ENCODE assay signal across 1 cellular context in the genomic region with DNA sequence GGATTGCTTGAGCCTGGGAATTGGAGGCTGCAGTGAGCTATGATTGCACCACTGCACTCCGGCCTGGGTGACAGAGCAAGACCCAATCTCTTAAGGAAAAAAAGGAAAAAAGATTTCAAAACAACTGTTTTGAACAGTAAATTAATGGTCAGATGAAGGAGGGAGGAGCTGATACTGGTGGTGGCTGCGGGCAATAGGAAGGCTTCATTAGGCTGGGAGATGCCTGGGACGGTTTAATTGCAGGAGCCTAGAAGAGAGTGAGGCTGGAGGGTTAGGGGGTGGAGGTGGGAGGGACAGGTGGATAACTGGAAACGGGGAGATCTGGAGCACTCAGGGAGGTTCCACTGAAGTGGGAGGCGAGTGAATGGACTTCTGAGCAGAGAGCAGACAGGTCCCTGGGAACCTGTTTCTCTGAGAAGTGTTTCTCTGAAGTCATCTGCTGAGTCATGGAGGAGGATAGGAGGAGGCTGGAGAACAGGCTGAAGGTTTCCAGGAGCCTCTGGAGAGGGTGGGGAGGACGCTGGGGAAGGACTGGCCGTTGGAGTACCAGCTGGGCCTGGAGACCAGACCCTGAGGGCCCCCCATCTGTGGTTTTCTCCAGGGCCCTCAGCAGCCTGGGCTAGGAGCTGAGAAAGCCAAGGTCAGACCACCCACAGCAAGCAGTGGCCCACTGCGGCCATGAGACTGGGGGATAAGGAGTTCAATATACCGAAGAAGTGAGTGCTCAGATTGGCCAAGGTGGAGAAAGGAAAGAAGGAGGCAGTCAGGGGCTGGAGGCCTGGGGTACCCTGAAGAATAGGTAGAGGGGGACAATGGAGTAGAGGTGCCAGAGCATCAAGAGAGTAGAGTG.
TF ChIP-seq lines count a peak whose summit lies in the region.

No MANE protein-coding gene starts in this region.

TF ChIP-seq in K562, 482 proteins besides CTCF, POLR2A, EP300 and RAD21 (continued from another document and continues in another):
- TF ChIP-seq, protein P1, sequence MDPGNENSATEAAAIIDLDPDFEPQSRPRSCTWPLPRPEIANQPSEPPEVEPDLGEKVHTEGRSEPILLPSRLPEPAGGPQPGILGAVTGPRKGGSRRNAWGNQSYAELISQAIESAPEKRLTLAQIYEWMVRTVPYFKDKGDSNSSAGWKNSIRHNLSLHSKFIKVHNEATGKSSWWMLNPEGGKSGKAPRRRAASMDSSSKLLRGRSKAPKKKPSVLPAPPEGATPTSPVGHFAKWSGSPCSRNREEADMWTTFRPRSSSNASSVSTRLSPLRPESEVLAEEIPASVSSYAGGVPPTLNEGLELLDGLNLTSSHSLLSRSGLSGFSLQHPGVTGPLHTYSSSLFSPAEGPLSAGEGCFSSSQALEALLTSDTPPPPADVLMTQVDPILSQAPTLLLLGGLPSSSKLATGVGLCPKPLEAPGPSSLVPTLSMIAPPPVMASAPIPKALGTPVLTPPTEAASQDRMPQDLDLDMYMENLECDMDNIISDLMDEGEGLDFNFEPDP (CRISPR knock-in tag; IDR thresholded peaks at IDR 0.05), result no peak
- peak; percentile 82 for TF ChIP-seq ZEB2 (IDR thresholded peaks at IDR 0.05)
- TF ChIP-seq NR4A1 (CRISPR knock-in tag; IDR thresholded peaks at IDR 0.05), result no peak
- TF ChIP-seq NR4A1 (tag; IDR thresholded peaks at IDR 0.05), result peak; percentile 93
- TF ChIP-seq MCM2 (IDR thresholded peaks at IDR 0.05; ENCODE audit: low read depth), result no peak
- 0 out of 2 replicates have a peak, but pooled peaks have one; percentile 47 for TF ChIP-seq SMARCC2 (IDR thresholded peaks at IDR 0.05; ENCODE audit: low read depth)
- no peak for TF ChIP-seq SRSF9 (IDR thresholded peaks at IDR 0.05; ENCODE audit: borderline replicate concordance, low read depth, low read length)
- 0 out of 2 replicates have a peak, but pooled peaks have one; percentile 52 for TF ChIP-seq HDAC8 (tag; IDR thresholded peaks at IDR 0.05)
- TF ChIP-seq BHLHE40 (IDR thresholded peaks at IDR 0.05; ENCODE audit: low read length), result no peak
- TF ChIP-seq GABPA (tag; conservative IDR thresholded peaks at IDR 0.05; ENCODE audit: low read depth), result peak; percentile 32; the same call in 1 of the 2 replicates
- TF ChIP-seq ZBTB1 (CRISPR knock-in tag; IDR thresholded peaks at IDR 0.05; ENCODE audit: borderline replicate concordance, low read depth), result no peak; the same call in 1 of the 2 replicates
- no peak for TF ChIP-seq FOXP1 (CRISPR knock-in tag; IDR thresholded peaks at IDR 0.05)
- TF ChIP-seq, protein P2, sequence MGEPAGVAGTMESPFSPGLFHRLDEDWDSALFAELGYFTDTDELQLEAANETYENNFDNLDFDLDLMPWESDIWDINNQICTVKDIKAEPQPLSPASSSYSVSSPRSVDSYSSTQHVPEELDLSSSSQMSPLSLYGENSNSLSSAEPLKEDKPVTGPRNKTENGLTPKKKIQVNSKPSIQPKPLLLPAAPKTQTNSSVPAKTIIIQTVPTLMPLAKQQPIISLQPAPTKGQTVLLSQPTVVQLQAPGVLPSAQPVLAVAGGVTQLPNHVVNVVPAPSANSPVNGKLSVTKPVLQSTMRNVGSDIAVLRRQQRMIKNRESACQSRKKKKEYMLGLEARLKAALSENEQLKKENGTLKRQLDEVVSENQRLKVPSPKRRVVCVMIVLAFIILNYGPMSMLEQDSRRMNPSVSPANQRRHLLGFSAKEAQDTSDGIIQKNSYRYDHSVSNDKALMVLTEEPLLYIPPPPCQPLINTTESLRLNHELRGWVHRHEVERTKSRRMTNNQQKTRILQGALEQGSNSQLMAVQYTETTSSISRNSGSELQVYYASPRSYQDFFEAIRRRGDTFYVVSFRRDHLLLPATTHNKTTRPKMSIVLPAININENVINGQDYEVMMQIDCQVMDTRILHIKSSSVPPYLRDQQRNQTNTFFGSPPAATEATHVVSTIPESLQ (CRISPR knock-in tag; IDR thresholded peaks at IDR 0.05), result no peak
- peak; percentile 98 for TF ChIP-seq C11orf30 (IDR thresholded peaks at IDR 0.05; ENCODE audit: low read depth)
- TF ChIP-seq, protein P3, sequence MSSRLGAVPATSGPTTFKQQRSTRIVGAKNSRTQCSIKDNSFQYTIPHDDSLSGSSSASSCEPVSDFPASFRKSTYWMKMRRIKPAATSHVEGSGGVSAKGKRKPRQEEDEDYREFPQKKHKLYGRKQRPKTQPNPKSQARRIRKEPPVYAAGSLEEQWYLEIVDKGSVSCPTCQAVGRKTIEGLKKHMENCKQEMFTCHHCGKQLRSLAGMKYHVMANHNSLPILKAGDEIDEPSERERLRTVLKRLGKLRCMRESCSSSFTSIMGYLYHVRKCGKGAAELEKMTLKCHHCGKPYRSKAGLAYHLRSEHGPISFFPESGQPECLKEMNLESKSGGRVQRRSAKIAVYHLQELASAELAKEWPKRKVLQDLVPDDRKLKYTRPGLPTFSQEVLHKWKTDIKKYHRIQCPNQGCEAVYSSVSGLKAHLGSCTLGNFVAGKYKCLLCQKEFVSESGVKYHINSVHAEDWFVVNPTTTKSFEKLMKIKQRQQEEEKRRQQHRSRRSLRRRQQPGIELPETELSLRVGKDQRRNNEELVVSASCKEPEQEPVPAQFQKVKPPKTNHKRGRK (tag; IDR thresholded peaks at IDR 0.05), result 0 out of 2 replicates have a peak, but pooled peaks have one; percentile 9
- no peak; the same call in 1 of the 2 replicates for TF ChIP-seq FOXM1 (IDR thresholded peaks at IDR 0.05; ENCODE audit: low read depth)
- no peak for TF ChIP-seq FOXM1 (CRISPR knock-in tag; IDR thresholded peaks at IDR 0.05; ENCODE audit: low read depth)
- TF ChIP-seq, protein P4, sequence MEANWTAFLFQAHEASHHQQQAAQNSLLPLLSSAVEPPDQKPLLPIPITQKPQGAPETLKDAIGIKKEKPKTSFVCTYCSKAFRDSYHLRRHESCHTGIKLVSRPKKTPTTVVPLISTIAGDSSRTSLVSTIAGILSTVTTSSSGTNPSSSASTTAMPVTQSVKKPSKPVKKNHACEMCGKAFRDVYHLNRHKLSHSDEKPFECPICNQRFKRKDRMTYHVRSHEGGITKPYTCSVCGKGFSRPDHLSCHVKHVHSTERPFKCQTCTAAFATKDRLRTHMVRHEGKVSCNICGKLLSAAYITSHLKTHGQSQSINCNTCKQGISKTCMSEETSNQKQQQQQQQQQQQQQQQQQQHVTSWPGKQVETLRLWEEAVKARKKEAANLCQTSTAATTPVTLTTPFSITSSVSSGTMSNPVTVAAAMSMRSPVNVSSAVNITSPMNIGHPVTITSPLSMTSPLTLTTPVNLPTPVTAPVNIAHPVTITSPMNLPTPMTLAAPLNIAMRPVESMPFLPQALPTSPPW (CRISPR knock-in tag; IDR thresholded peaks at IDR 0.05), result peak; percentile 79
- TF ChIP-seq SIN3B (IDR thresholded peaks at IDR 0.05; ENCODE audit: low read depth), result 0 out of 2 replicates have a peak, but pooled peaks have one; percentile 34
- TF ChIP-seq, protein P5, sequence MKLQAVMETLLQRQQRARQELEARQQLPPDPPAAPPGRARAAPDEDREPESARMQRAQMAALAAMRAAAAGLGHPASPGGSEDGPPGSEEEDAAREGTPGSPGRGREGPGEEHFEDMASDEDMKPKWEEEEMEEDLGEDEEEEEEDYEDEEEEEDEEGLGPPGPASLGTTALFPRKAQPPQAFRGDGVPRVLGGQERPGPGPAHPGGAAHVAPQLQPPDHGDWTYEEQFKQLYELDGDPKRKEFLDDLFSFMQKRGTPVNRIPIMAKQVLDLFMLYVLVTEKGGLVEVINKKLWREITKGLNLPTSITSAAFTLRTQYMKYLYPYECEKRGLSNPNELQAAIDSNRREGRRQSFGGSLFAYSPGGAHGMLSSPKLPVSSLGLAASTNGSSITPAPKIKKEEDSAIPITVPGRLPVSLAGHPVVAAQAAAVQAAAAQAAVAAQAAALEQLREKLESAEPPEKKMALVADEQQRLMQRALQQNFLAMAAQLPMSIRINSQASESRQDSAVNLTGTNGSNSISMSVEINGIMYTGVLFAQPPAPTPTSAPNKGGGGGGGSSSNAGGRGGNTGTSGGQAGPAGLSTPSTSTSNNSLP (IDR thresholded peaks at IDR 0.05; ENCODE audit: borderline replicate concordance, low read depth, low read length), result no peak
- TF ChIP-seq, protein P6, sequence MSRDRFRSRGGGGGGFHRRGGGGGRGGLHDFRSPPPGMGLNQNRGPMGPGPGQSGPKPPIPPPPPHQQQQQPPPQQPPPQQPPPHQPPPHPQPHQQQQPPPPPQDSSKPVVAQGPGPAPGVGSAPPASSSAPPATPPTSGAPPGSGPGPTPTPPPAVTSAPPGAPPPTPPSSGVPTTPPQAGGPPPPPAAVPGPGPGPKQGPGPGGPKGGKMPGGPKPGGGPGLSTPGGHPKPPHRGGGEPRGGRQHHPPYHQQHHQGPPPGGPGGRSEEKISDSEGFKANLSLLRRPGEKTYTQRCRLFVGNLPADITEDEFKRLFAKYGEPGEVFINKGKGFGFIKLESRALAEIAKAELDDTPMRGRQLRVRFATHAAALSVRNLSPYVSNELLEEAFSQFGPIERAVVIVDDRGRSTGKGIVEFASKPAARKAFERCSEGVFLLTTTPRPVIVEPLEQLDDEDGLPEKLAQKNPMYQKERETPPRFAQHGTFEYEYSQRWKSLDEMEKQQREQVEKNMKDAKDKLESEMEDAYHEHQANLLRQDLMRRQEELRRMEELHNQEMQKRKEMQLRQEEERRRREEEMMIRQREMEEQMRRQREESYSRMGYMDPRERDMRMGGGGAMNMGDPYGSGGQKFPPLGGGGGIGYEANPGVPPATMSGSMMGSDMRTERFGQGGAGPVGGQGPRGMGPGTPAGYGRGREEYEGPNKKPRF (IDR thresholded peaks at IDR 0.05; ENCODE audit: low read depth, low read length), result no peak
- TF ChIP-seq CHD1 (IDR thresholded peaks at IDR 0.05; ENCODE audit: low read length), result no peak
- no peak for TF ChIP-seq NR1H2 (CRISPR knock-in tag; IDR thresholded peaks at IDR 0.05)
- TF ChIP-seq, protein P7, sequence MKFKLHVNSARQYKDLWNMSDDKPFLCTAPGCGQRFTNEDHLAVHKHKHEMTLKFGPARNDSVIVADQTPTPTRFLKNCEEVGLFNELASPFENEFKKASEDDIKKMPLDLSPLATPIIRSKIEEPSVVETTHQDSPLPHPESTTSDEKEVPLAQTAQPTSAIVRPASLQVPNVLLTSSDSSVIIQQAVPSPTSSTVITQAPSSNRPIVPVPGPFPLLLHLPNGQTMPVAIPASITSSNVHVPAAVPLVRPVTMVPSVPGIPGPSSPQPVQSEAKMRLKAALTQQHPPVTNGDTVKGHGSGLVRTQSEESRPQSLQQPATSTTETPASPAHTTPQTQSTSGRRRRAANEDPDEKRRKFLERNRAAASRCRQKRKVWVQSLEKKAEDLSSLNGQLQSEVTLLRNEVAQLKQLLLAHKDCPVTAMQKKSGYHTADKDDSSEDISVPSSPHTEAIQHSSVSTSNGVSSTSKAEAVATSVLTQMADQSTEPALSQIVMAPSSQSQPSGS (CRISPR knock-in tag; IDR thresholded peaks at IDR 0.05), result no peak
- no peak for TF ChIP-seq KLF10 (CRISPR knock-in tag; IDR thresholded peaks at IDR 0.05)
- peak; percentile 96 for TF ChIP-seq BACH1 (tag; IDR thresholded peaks at IDR 0.05)
- peak; percentile 43; the same call in 1 of the 2 replicates for TF ChIP-seq ZNF668 (CRISPR knock-in tag; IDR thresholded peaks at IDR 0.05)
- TF ChIP-seq FUS (optimal IDR thresholded peaks at IDR 0.05; ENCODE audit: low read depth, low read length), result no peak
- peak; percentile 56 for TF ChIP-seq RBFOX2 (IDR thresholded peaks at IDR 0.05; ENCODE audit: low read depth, low read length)
- TF ChIP-seq POLR2AphosphoS5 (IDR thresholded peaks at IDR 0.05; ENCODE audit: control insufficient read depth, insufficient read depth, low read depth, low read length), result peak; percentile 60; the same call in 1 of the 2 replicates
- no peak for TF ChIP-seq ZNF146 (CRISPR knock-in tag; IDR thresholded peaks at IDR 0.05; ENCODE audit: unreplicated experiment)
- TF ChIP-seq, protein P8, sequence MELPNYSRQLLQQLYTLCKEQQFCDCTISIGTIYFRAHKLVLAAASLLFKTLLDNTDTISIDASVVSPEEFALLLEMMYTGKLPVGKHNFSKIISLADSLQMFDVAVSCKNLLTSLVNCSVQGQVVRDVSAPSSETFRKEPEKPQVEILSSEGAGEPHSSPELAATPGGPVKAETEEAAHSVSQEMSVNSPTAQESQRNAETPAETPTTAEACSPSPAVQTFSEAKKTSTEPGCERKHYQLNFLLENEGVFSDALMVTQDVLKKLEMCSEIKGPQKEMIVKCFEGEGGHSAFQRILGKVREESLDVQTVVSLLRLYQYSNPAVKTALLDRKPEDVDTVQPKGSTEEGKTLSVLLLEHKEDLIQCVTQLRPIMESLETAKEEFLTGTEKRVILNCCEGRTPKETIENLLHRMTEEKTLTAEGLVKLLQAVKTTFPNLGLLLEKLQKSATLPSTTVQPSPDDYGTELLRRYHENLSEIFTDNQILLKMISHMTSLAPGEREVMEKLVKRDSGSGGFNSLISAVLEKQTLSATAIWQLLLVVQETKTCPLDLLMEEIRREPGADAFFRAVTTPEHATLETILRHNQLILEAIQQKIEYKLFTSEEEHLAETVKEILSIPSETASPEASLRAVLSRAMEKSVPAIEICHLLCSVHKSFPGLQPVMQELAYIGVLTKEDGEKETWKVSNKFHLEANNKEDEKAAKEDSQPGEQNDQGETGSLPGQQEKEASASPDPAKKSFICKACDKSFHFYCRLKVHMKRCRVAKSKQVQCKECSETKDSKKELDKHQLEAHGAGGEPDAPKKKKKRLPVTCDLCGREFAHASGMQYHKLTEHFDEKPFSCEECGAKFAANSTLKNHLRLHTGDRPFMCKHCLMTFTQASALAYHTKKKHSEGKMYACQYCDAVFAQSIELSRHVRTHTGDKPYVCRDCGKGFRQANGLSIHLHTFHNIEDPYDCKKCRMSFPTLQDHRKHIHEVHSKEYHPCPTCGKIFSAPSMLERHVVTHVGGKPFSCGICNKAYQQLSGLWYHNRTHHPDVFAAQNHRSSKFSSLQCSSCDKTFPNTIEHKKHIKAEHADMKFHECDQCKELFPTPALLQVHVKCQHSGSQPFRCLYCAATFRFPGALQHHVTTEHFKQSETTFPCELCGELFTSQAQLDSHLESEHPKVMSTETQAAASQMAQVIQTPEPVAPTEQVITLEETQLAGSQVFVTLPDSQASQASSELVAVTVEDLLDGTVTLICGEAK (IDR thresholded peaks at IDR 0.05), result no peak
- TF ChIP-seq, protein P8 (CRISPR knock-in tag; IDR thresholded peaks at IDR 0.05), result no peak
- TF ChIP-seq TAF9B (IDR thresholded peaks at IDR 0.05; ENCODE audit: partially characterized antibody), result peak; percentile 91
